28 cellular contexts compared by ENCODE assay signal in the genomic region with DNA sequence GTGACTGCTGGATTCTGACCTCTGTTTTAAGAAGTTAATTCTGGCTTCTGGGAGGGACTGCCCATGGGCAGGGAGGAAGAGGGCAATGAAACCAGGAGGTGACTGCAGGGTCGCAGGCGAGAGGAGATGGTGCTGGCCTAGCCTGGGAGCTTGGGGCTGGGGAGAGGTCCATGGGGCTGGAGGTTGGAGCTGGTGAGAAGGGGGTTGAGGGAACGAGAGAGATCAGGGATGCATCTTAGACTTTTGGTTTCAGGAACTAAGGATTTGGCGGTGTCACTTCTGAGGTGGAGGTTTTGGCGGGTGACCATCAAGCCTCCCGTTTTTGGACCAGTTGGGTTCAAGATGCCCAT.
A peak's percentile ranks its signal among the peaks of the same experiment; 100 is the strongest.
DNase-seq lines count a peak whose midpoint lies in the region; ATAC-seq and TF ChIP-seq lines count a peak whose summit lies in the region.
"Had no signal": no experiment of that assay in that cellular context is flagged by ENCODE, and none has a peak within 500 bp of the region (broad histone marks: within the 10 kb centered on the region; RNA-seq: fewer than 3 reads in every experiment).

No MANE protein-coding gene starts in this region.

- no peak overlapping the region for H3K4me2 ChIP-seq in neuronal stem cell (ENCODE audit: insufficient read depth, low read length, poor library complexity, severe bottlenecking)
- H3K4me2 ChIP-seq in H9 (ENCODE audit: insufficient read depth, insufficient read length, low read length) = no peak overlapping the region
- H3K4me2 ChIP-seq: A549 had no signal

- H3K36me3 ChIP-seq in esophagus squamous epithelium (peaks cover 0 to 4% (median 0%) of the 10 kb centered on the region in 3 donors), neuronal stem cell (replicated peaks in 1 of 2; ENCODE audit: control insufficient read depth in 2 of 2, insufficient read depth in 2 of 2, low read length in 2 of 2) (peaks cover 0 to 12% of the 10 kb centered on the region in 2 donors), urinary bladder (ENCODE audit: insufficient read depth) (no peaks in the 10 kb centered on the region)

- H2BK15ac ChIP-seq in neuronal stem cell (ENCODE audit: low read length) (peak overlapping the region; percentile 26), H9 (ENCODE audit: low read depth, low read length) (no peak overlapping the region)

- no peaks in the 10 kb centered on the region for H3K27me3 ChIP-seq in esophagus squamous epithelium
- no peaks in the 10 kb centered on the region for H3K27me3 ChIP-seq in neuronal stem cell (ENCODE audit: control insufficient read depth in 3 of 3, insufficient read depth in 3 of 3, low read depth in 1 of 3, low read length in 3 of 3)
- no peaks in the 10 kb centered on the region for H3K27me3 ChIP-seq in H9 (ENCODE audit: insufficient read depth, low read length)
- H3K27me3 ChIP-seq: body of pancreas had no signal

- H3K27me3 Mint-ChIP-seq in activated naive CD8-positive, alpha-beta T cell = no peaks in the 10 kb centered on the region
- no peaks in the 10 kb centered on the region for H3K27me3 Mint-ChIP-seq in activated naive CD8-positive, alpha-beta T cell treated with anti-CD3 and anti-CD28 coated beads, Interleukin-2, amount 50 U/mL, for 24 hours
- peaks cover 29% of the 10 kb centered on the region for H3K27me3 Mint-ChIP-seq in H9 (ENCODE audit: low read depth)
- H3K27me3 Mint-ChIP-seq: activated CD8-positive, alpha-beta T cell treated with anti-CD3 and anti-CD28 coated beads for 36 hours; activated naive CD8-positive, alpha-beta T cell treated with anti-CD3 and anti-CD28 coated beads for 36 hours; stimulated activated naive CD8-positive, alpha-beta T cell treated with anti-CD3 and anti-CD28 coated beads, Interleukin-15, amount 100 ng/mL, for 72 hours had no signal

- H3K56ac ChIP-seq in H9 (ENCODE audit: insufficient read length, low read depth, low read length) = no peak overlapping the region

- H3K27ac Mint-ChIP-seq in activated naive CD8-positive, alpha-beta T cell = peak overlapping the region; percentile 23
- H3K27ac Mint-ChIP-seq in activated naive CD8-positive, alpha-beta T cell treated with anti-CD3 and anti-CD28 coated beads, Interleukin-2, amount 50 U/mL, for 24 hours = no peak overlapping the region
- H3K27ac Mint-ChIP-seq in H9 = no peak overlapping the region
- H3K27ac Mint-ChIP-seq: activated CD8-positive, alpha-beta T cell treated with anti-CD3 and anti-CD28 coated beads for 36 hours; activated naive CD8-positive, alpha-beta T cell treated with anti-CD3 and anti-CD28 coated beads for 36 hours; T-helper 2 cell treated with Interferon-gamma antibody and Interleukin-4, amounts not matched to agents 5 μg/mL and 100 μg/mL, for 36 hours had no signal

- H3K9me3 ChIP-seq in esophagus squamous epithelium = no peaks in the 10 kb centered on the region
- H3K9me3 ChIP-seq in neuronal stem cell (replicated peaks in 1 of 2; ENCODE audit: control insufficient read depth in 2 of 2, insufficient read depth in 1 of 2, low read depth in 1 of 2, low read length in 2 of 2) = no peaks in the 10 kb centered on the region
- no peaks in the 10 kb centered on the region for H3K9me3 ChIP-seq in H9 (ENCODE audit: control insufficient read depth, low read depth, low read length)
- H3K9me3 ChIP-seq: A549, body of pancreas had no signal

- no peak for TF ChIP-seq CTCF in esophagus squamous epithelium (IDR thresholded peaks at IDR 0.05)
- TF ChIP-seq CTCF in H9 (conservative IDR thresholded peaks at IDR 0.05) = no peak

- H3K18ac ChIP-seq in neuronal stem cell (ENCODE audit: low read length) (no peak overlapping the region), H9 (ENCODE audit: insufficient read length, low read depth, low read length) (no peak overlapping the region)

- H3T11ph ChIP-seq in H9 (ENCODE audit: low read length) = no peak overlapping the region

- H3K27ac ChIP-seq in esophagus squamous epithelium (peak overlapping the region; percentile 67 to 93 (median 82)), neuronal stem cell (replicated peaks; ENCODE audit: low read length) (no peak overlapping the region), urinary bladder (ENCODE audit: low read depth) (peak overlapping the region; percentile 51), H9 (ENCODE audit: insufficient read length, low read depth, low read length) (no peak overlapping the region)
- H3K27ac ChIP-seq: A549, body of pancreas, SK-N-MC had no signal

- H3K9me3 Mint-ChIP-seq in activated naive CD8-positive, alpha-beta T cell (ENCODE audit: low read depth) = no peaks in the 10 kb centered on the region
- no peaks in the 10 kb centered on the region for H3K9me3 Mint-ChIP-seq in activated naive CD8-positive, alpha-beta T cell treated with anti-CD3 and anti-CD28 coated beads, Interleukin-2, amount 50 U/mL, for 24 hours
- no peaks in the 10 kb centered on the region for H3K9me3 Mint-ChIP-seq in H9
- H3K9me3 Mint-ChIP-seq: activated CD8-positive, alpha-beta T cell treated with anti-CD3 and anti-CD28 coated beads for 36 hours; activated naive CD8-positive, alpha-beta T cell treated with anti-CD3 and anti-CD28 coated beads for 36 hours; IgD-negative memory B cell; naive B cell; stimulated activated naive CD8-positive, alpha-beta T cell treated with anti-CD3 and anti-CD28 coated beads, Interleukin-15, amount 100 ng/mL, for 72 hours; T-helper 2 cell treated with Interferon-gamma antibody and Interleukin-4, amounts not matched to agents 5 μg/mL and 100 μg/mL, for 36 hours had no signal

- H3K23ac ChIP-seq in neuronal stem cell (ENCODE audit: low read depth, low read length, poor library complexity) (no peak overlapping the region), H9 (ENCODE audit: insufficient read length, low read depth, low read length) (no peak overlapping the region)

- H3K4me1 ChIP-seq in esophagus squamous epithelium = peaks cover 0 to 76% (median 24%) of the 10 kb centered on the region in 3 donors
- H3K4me1 ChIP-seq in neuronal stem cell (ENCODE audit: control insufficient read depth in 2 of 2, insufficient read depth in 1 of 2, low read depth in 1 of 2, low read length in 2 of 2) = peaks cover 0 to 10% of the 10 kb centered on the region in 2 donors
- H3K4me1 ChIP-seq in urinary bladder (ENCODE audit: insufficient read depth) = no peaks in the 10 kb centered on the region
- H3K4me1 ChIP-seq in H9 (ENCODE audit: insufficient read depth, low read length) = no peaks in the 10 kb centered on the region

- no peak overlapping the region for H2AFZ ChIP-seq in neuronal stem cell (ENCODE audit: low read length)
- H2AFZ ChIP-seq in H9 (ENCODE audit: low read length) = no peak overlapping the region

- H2AK5ac ChIP-seq in neuronal stem cell (ENCODE audit: low read depth, low read length) (no peak overlapping the region), H9 (ENCODE audit: insufficient read length, low read length) (no peak overlapping the region)

- no peak overlapping the region for H3K4me3 Mint-ChIP-seq in activated naive CD8-positive, alpha-beta T cell
- H3K4me3 Mint-ChIP-seq in activated naive CD8-positive, alpha-beta T cell treated with anti-CD3 and anti-CD28 coated beads, Interleukin-2, amount 50 U/mL, for 24 hours = no peak overlapping the region
- H3K4me3 Mint-ChIP-seq in H9 = no peak overlapping the region
- H3K4me3 Mint-ChIP-seq: activated CD8-positive, alpha-beta T cell treated with anti-CD3 and anti-CD28 coated beads for 36 hours; activated naive CD8-positive, alpha-beta T cell treated with anti-CD3 and anti-CD28 coated beads for 36 hours; naive B cell; stimulated activated naive CD8-positive, alpha-beta T cell treated with anti-CD3 and anti-CD28 coated beads, Interleukin-15, amount 100 ng/mL, for 72 hours; T-helper 2 cell treated with Interferon-gamma antibody and Interleukin-4, amounts not matched to agents 5 μg/mL and 100 μg/mL, for 36 hours had no signal

- H3K4ac ChIP-seq in neuronal stem cell (ENCODE audit: low read length) (no peak overlapping the region), H9 (ENCODE audit: low read depth, low read length) (no peak overlapping the region)

- no peaks in the 10 kb centered on the region for H3K23me2 ChIP-seq in H9 (ENCODE audit: insufficient read length, low read depth, low read length, poor library complexity, severe bottlenecking)

- H2BK12ac ChIP-seq in neuronal stem cell (ENCODE audit: low read length) (no peak overlapping the region), H9 (ENCODE audit: insufficient read length, low read depth, low read length) (no peak overlapping the region)

- H2BK20ac ChIP-seq in H9 (ENCODE audit: low read depth, low read length, poor library complexity, severe bottlenecking) = no peak overlapping the region

- H3K36me3 Mint-ChIP-seq in activated naive CD8-positive, alpha-beta T cell = peaks cover 3% of the 10 kb centered on the region
- H3K36me3 Mint-ChIP-seq in activated naive CD8-positive, alpha-beta T cell treated with anti-CD3 and anti-CD28 coated beads, Interleukin-2, amount 50 U/mL, for 24 hours (ENCODE audit: low read depth) = no peaks in the 10 kb centered on the region
- H3K36me3 Mint-ChIP-seq in H9 (ENCODE audit: insufficient read depth in 1 of 3, low read depth in 3 of 3) = no peaks in the 10 kb centered on the region; a peak in 1 of 7 replicates
- H3K36me3 Mint-ChIP-seq: activated naive CD8-positive, alpha-beta T cell treated with anti-CD3 and anti-CD28 coated beads for 36 hours had no signal

- H4K20me1 ChIP-seq in H9 (ENCODE audit: control insufficient read depth, insufficient read depth, insufficient read length) = no peaks in the 10 kb centered on the region

- WGBS in esophagus squamous epithelium, 2 donors = 79 to 90% methylated on average over 6 of the region's 6 CpGs
- WGBS in neuronal stem cell (ENCODE audit: extremely low coverage in 2 of 2, insufficient read length in 2 of 2, insufficient replicate concordance in 1 of 2), 2 donors = no CpG with 5 or more reads among the region's 6 CpGs
- 92% methylated on average over 6 of the region's 6 CpGs for WGBS in urinary bladder
- WGBS in H9 (ENCODE audit: extremely low coverage, insufficient read length, low lambda C conversion rate) = no CpG with 5 or more reads among the region's 6 CpGs

- TF ChIP-seq POLR2A in esophagus squamous epithelium (IDR thresholded peaks at IDR 0.05) = no peak

- no peak for DNase-seq in activated naive CD8-positive, alpha-beta T cell treated with anti-CD3 and anti-CD28 coated beads, Interleukin-2, amount 50 U/mL, for 24 hours
- DNase-seq in esophagus squamous epithelium (lab: John Stamatoyannopoulos, UW) (no peak), neuronal stem cell (ENCODE audit: low spot score) (no peak), activated gamma-delta T cell (lab: John Stamatoyannopoulos, UW) (no peak), nucleus accumbens (lab: John Stamatoyannopoulos, UW) (no peak), H9 (no peak)
- DNase-seq: activated CD8-positive, alpha-beta T cell treated with anti-CD3 and anti-CD28 coated beads for 36 hours; activated naive CD8-positive, alpha-beta T cell treated with anti-CD3 and anti-CD28 coated beads for 36 hours; activated T-cell treated with anti-CD3 and anti-CD28 coated beads, Interleukin-2, amount 50 U/mL, for 1 hour; body of pancreas; foreskin fibroblast; hypothalamus; islet precursor cell; naive B cell; NCI-H1417; NCI-H2107; NCI-H510A; NK-92 treated with Interleukin-12 subunit alpha and Interleukin-12 subunit beta, amount 100 ng/mL, for 24 hours; stimulated activated CD4-positive, alpha-beta T cell treated with anti-CD3 and anti-CD28 coated beads, Interleukin-4, amount 100 ng/mL, for 24 hours; stimulated activated naive CD8-positive, alpha-beta T cell treated with anti-CD3 and anti-CD28 coated beads, Interleukin-15, amount 100 ng/mL, for 72 hours had no signal

- H3K4me3 ChIP-seq in esophagus squamous epithelium (peak overlapping the region in 2 of 4 donors; percentile 15 to 43), neuronal stem cell (ENCODE audit: low read length in 2 of 2) (no peak overlapping the region), urinary bladder (ENCODE audit: low read depth, low read length) (no peak overlapping the region)
- H3K4me3 ChIP-seq: A549, body of pancreas, lung, SK-N-MC had no signal

- no peak overlapping the region for H2BK120ac ChIP-seq in neuronal stem cell (ENCODE audit: low read depth, low read length)
- no peak overlapping the region for H2BK120ac ChIP-seq in H9 (ENCODE audit: low read depth, low read length, poor library complexity, severe bottlenecking)

- intact Hi-C loops in esophagus squamous epithelium (cut with DNase I) = no loop called here

- H3K79me2 ChIP-seq in H9 (ENCODE audit: insufficient read depth, low read length) = no peaks in the 10 kb centered on the region

- H3K79me1 ChIP-seq in neuronal stem cell (ENCODE audit: low read depth, low read length) = no peaks in the 10 kb centered on the region
- H3K79me1 ChIP-seq in H9 (ENCODE audit: insufficient read depth, low read depth, low read length, poor library complexity, severe bottlenecking) = no peaks in the 10 kb centered on the region

- H4K8ac ChIP-seq in neuronal stem cell (ENCODE audit: low read depth, low read length) = no peak overlapping the region
- no peak overlapping the region for H4K8ac ChIP-seq in H9 (replicated peaks; ENCODE audit: insufficient read length, low read depth, low read length)

- no peak overlapping the region for H3K14ac ChIP-seq in neuronal stem cell (ENCODE audit: low read length)
- no peak overlapping the region for H3K14ac ChIP-seq in H9 (ENCODE audit: insufficient read depth, low read length)

- H4K91ac ChIP-seq in neuronal stem cell (ENCODE audit: low read depth, low read length, poor library complexity) (no peak overlapping the region), H9 (ENCODE audit: insufficient read length, low read depth, low read length) (no peak overlapping the region)

- peaks cover 15% of the 10 kb centered on the region for H3K4me1 Mint-ChIP-seq in activated naive CD8-positive, alpha-beta T cell (ENCODE audit: low read depth)
- peaks cover 7% of the 10 kb centered on the region for H3K4me1 Mint-ChIP-seq in activated naive CD8-positive, alpha-beta T cell treated with anti-CD3 and anti-CD28 coated beads, Interleukin-2, amount 50 U/mL, for 24 hours
- peaks cover 32 to 40% of the 10 kb centered on the region in 2 experiments for H3K4me1 Mint-ChIP-seq in H9

- H3K9ac ChIP-seq in neuronal stem cell (ENCODE audit: low read depth, low read length, poor library complexity) = no peak overlapping the region
- no peak overlapping the region for H3K9ac ChIP-seq in H9 (ENCODE audit: extremely low read depth, insufficient read length, low read length)

- H4K5ac ChIP-seq in H9 (ENCODE audit: insufficient read length, low read depth, low read length) = no peak overlapping the region

- no peak overlapping the region for H2BK5ac ChIP-seq in neuronal stem cell (ENCODE audit: low read length)
- H2BK5ac ChIP-seq in H9 (ENCODE audit: insufficient read length, low read length) = no peak overlapping the region

- no peak for ATAC-seq in activated naive CD8-positive, alpha-beta T cell treated with anti-CD3 and anti-CD28 coated beads, Interleukin-2, amount 50 U/mL, for 24 hours
- ATAC-seq: A549; activated CD4-positive, CD25-positive, alpha-beta regulatory T cell treated with anti-CD3 and anti-CD28 coated beads, Interleukin-2, amount 50 U/mL, for 24 hours; activated CD8-positive, alpha-beta T cell treated with anti-CD3 and anti-CD28 coated beads for 36 hours; stimulated activated naive CD8-positive, alpha-beta T cell treated with anti-CD3 and anti-CD28 coated beads, Interleukin-15, amount 100 ng/mL, for 72 hours had no signal

Comparison
In these comparisons a context has a peak if more than half of its experiments do, and no peak if none do; other contexts are left out.
1. H3K27ac ChIP-seq: peak in esophagus squamous epithelium (4 of 4) and urinary bladder (single experiment); none in neuronal stem cell (single experiment) and H9 (single experiment).